Comparison of ENCODE assay signal across 20 cellular contexts in genomic region chr1:101344745-101345144, GRCh38.
A peak's percentile ranks its signal among the peaks of the same experiment; 100 is the strongest.
DNase-seq lines count a peak whose midpoint lies in the region; ATAC-seq, FAIRE-seq and TF ChIP-seq lines count a peak whose summit lies in the region.
"Had no signal": no experiment of that assay in that cellular context is flagged by ENCODE, and none has a peak within 500 bp of the region (broad histone marks: within the 10 kb centered on the region; RNA-seq: fewer than 3 reads in every experiment).

No MANE protein-coding gene starts in this region.

- H3K27ac Mint-ChIP-seq in activated naive CD4-positive, alpha-beta T cell treated with anti-CD3 and anti-CD28 coated beads, Interleukin-2, amount 10 ng/mL, durations not matched to agents 7 days and 5 days, result peak overlapping the region; percentile 5
- peak overlapping the region in 1 of 2 donors; percentile 45 for H3K27ac Mint-ChIP-seq in effector memory CD8-positive, alpha-beta T cell
- H3K27ac Mint-ChIP-seq: CD14-positive monocyte had no signal

- H3K27ac ChIP-seq in foreskin keratinocyte, result no peak overlapping the region
- H3K27ac ChIP-seq: right lobe of liver, SJCRH30, upper lobe of right lung had no signal

- no peak for DNase-seq in activated naive CD4-positive, alpha-beta T cell treated with anti-CD3 and anti-CD28 coated beads, Interleukin-2, amount 10 ng/mL, durations not matched to agents 7 days and 5 days
- no peak for DNase-seq in activated naive CD4-positive, alpha-beta T cell treated with Interleukin-2 at 50 U/mL for 16 hours
- DNase-seq in effector memory CD8-positive, alpha-beta T cell, result no peak
- DNase-seq in foreskin keratinocyte (no peak), GM19239 (ENCODE audit: insufficient read length, low spot score) (no peak), NCI-H524 (lab: John Stamatoyannopoulos, UW) (no peak)
- DNase-seq: activated effector memory CD4-positive, alpha-beta T cell treated with anti-CD3 and anti-CD28 coated beads, Interleukin-2, amount 50 U/mL, for 16 hours; central memory CD4-positive, alpha-beta T cell; effector CD8-positive, alpha-beta T cell; NCI-H187; NCI-H510A; right lobe of liver; SJCRH30; stimulated activated naive CD8-positive, alpha-beta T cell treated with anti-CD3 and anti-CD28 coated beads, Interleukin-15, amount 100 ng/mL, for 72 hours; upper lobe of right lung had no signal

- H3K4me1 Mint-ChIP-seq in activated naive CD4-positive, alpha-beta T cell treated with anti-CD3 and anti-CD28 coated beads, Interleukin-2, amount 10 ng/mL, durations not matched to agents 7 days and 5 days, result peaks cover 44% of the 10 kb centered on the region
- peaks cover 30 to 44% of the 10 kb centered on the region in 2 donors for H3K4me1 Mint-ChIP-seq in effector memory CD8-positive, alpha-beta T cell (ENCODE audit: low read depth in 2 of 2)
- H3K4me1 Mint-ChIP-seq: CD14-positive monocyte had no signal

- H3K36me3 Mint-ChIP-seq in activated naive CD4-positive, alpha-beta T cell treated with anti-CD3 and anti-CD28 coated beads, Interleukin-2, amount 10 ng/mL, durations not matched to agents 7 days and 5 days, result peaks cover 14% of the 10 kb centered on the region
- H3K36me3 Mint-ChIP-seq in effector memory CD8-positive, alpha-beta T cell (ENCODE audit: insufficient read depth), result no peaks in the 10 kb centered on the region
- H3K36me3 Mint-ChIP-seq: CD14-positive monocyte had no signal

- no peak for FAIRE-seq in GM19239 (lab: Jason Lieb, UNC)
- FAIRE-seq: H54 had no signal

- no peak for TF ChIP-seq CTCF in foreskin keratinocyte (conservative IDR thresholded peaks at IDR 0.05)

- peaks cover 4% of the 10 kb centered on the region for H3K27me3 Mint-ChIP-seq in activated naive CD4-positive, alpha-beta T cell treated with anti-CD3 and anti-CD28 coated beads, Interleukin-2, amount 10 ng/mL, durations not matched to agents 7 days and 5 days
- no peaks in the 10 kb centered on the region for H3K27me3 Mint-ChIP-seq in effector memory CD8-positive, alpha-beta T cell
- H3K27me3 Mint-ChIP-seq: stimulated activated naive CD8-positive, alpha-beta T cell treated with anti-CD3 and anti-CD28 coated beads, Interleukin-15, amount 100 ng/mL, for 72 hours had no signal

- ATAC-seq in HG02973 (IDR thresholded peaks at IDR 0.05; ENCODE audit: unreplicated experiment) (peak; percentile 56), foreskin keratinocyte (no peak), HG03460 (IDR thresholded peaks at IDR 0.05; ENCODE audit: unreplicated experiment) (no peak)
- no peak for ATAC-seq in effector memory CD8-positive, alpha-beta T cell (replicated peaks)
- ATAC-seq: activated CD4-positive, CD25-positive, alpha-beta regulatory T cell treated with anti-CD3 and anti-CD28 coated beads, Interleukin-2, amount 50 U/mL, for 24 hours; right lobe of liver; stimulated activated naive CD8-positive, alpha-beta T cell treated with anti-CD3 and anti-CD28 coated beads, Interleukin-15, amount 100 ng/mL, for 72 hours; upper lobe of right lung had no signal

- peaks cover 20% of the 10 kb centered on the region for H3K9me3 Mint-ChIP-seq in activated naive CD4-positive, alpha-beta T cell treated with anti-CD3 and anti-CD28 coated beads, Interleukin-2, amount 10 ng/mL, durations not matched to agents 7 days and 5 days
- peaks cover 7 to 14% of the 10 kb centered on the region in 2 donors for H3K9me3 Mint-ChIP-seq in effector memory CD8-positive, alpha-beta T cell

- H3K27me3 ChIP-seq in foreskin keratinocyte, result peaks cover 27% of the 10 kb centered on the region
- H3K27me3 ChIP-seq: right lobe of liver, SJCRH30, upper lobe of right lung had no signal

- CTCF ChIA-PET in activated naive CD4-positive, alpha-beta T cell treated with anti-CD3 and anti-CD28 coated beads, Interleukin-2, amount 10 ng/mL, durations not matched to agents 7 days and 5 days (lab: Charles Lee), result interaction anchor here (1.1 to 4.9 kb wide), 2 partner anchors 13 to 35 kb away, joined by 4 to 21 read pairs; no protein-coding TSS in a partner anchor

- H3K4me1 ChIP-seq in foreskin keratinocyte, result no peaks in the 10 kb centered on the region
- H3K4me1 ChIP-seq: right lobe of liver, SJCRH30, upper lobe of right lung had no signal

- H3K4me3 Mint-ChIP-seq in activated naive CD4-positive, alpha-beta T cell treated with anti-CD3 and anti-CD28 coated beads, Interleukin-2, amount 10 ng/mL, durations not matched to agents 7 days and 5 days, result no peak overlapping the region
- H3K4me3 Mint-ChIP-seq in effector memory CD8-positive, alpha-beta T cell, result peak overlapping the region; percentile 33 to 53
- H3K4me3 Mint-ChIP-seq: CD14-positive monocyte; stimulated activated naive CD8-positive, alpha-beta T cell treated with anti-CD3 and anti-CD28 coated beads, Interleukin-15, amount 100 ng/mL, for 72 hours had no signal
